Comparison of ENCODE assay signal across 2 cellular contexts in genomic region chr1:16881742-16882141, GRCh38. TPM values are rescaled to one million over a fixed set of nuclear protein-coding genes. Genes with fewer than 3 reads are reported as not detected.
"Had no signal": no experiment of that assay in that cellular context is flagged by ENCODE, and none has a peak within 500 bp of the region (broad histone marks: within the 10 kb centered on the region; RNA-seq: fewer than 3 reads in every experiment).

No MANE protein-coding gene starts in this region.

RNA-seq across cellular contexts. Expression of gene RNU1-2, which starts 14.0 kb away (rescaled TPM):
- polyA plus RNA-seq: adrenal gland, aorta had no signal
